In genomic region chr10:93816123-93816747, GRCh38 we compare ENCODE assay signal across 9 cellular contexts. TPM values are rescaled to one million over a fixed set of nuclear protein-coding genes. Genes with fewer than 3 reads are reported as not detected.
DNase-seq lines count a peak whose midpoint lies in the region; ATAC-seq and TF ChIP-seq lines count a peak whose summit lies in the region.
"Had no signal": no experiment of that assay in that cellular context is flagged by ENCODE, and none has a peak within 500 bp of the region (broad histone marks: within the 10 kb centered on the region; RNA-seq: fewer than 3 reads in every experiment).

No MANE protein-coding gene starts in this region.

- H3K9me3 ChIP-seq in spleen = peaks cover 0 to 4% (median 0%) of the 10 kb centered on the region in 8 donors

- H3K4me3 Mint-ChIP-seq in natural killer cell = no peak overlapping the region
- no peak overlapping the region for H3K4me3 Mint-ChIP-seq in natural killer cell treated with Interleukin-12 subunit alpha and Interleukin-12 subunit beta and Interleukin-15 and Interleukin-18, amount 100 ng/mL, for 72 hours
- peak overlapping the region; percentile 52 to 78 (median 68) for H3K4me3 Mint-ChIP-seq in brain

- ATAC-seq in natural killer cell = no peak
- no peak for ATAC-seq in natural killer cell treated with Interleukin-12 subunit alpha and Interleukin-12 subunit beta and Interleukin-15 and Interleukin-18, amount 100 ng/mL, for 72 hours

- 15 to 18% (median 16%) methylated on average over 8 of the region's 8 CpGs for WGBS in spleen, 5 donors

- H3K27me3 Mint-ChIP-seq in natural killer cell (ENCODE audit: low read depth in 2 of 2) (peaks cover 32 to 34% of the 10 kb centered on the region in 2 donors), brain (peaks cover 13% of the 10 kb centered on the region)
- peaks cover 35 to 45% of the 10 kb centered on the region in 2 donors for H3K27me3 Mint-ChIP-seq in natural killer cell treated with Interleukin-12 subunit alpha and Interleukin-12 subunit beta and Interleukin-15 and Interleukin-18, amount 100 ng/mL, for 72 hours

- no peaks in the 10 kb centered on the region for H3K9me3 Mint-ChIP-seq in natural killer cell
- H3K9me3 Mint-ChIP-seq in natural killer cell treated with Interleukin-12 subunit alpha and Interleukin-12 subunit beta and Interleukin-15 and Interleukin-18, amount 100 ng/mL, for 72 hours = no peaks in the 10 kb centered on the region
- peaks cover 0 to 3% (median 0%) of the 10 kb centered on the region in 5 experiments for H3K9me3 Mint-ChIP-seq in brain

- no peaks in the 10 kb centered on the region for H3K4me1 Mint-ChIP-seq in natural killer cell
- peaks cover 0 to 3% of the 10 kb centered on the region in 2 donors for H3K4me1 Mint-ChIP-seq in natural killer cell treated with Interleukin-12 subunit alpha and Interleukin-12 subunit beta and Interleukin-15 and Interleukin-18, amount 100 ng/mL, for 72 hours (ENCODE audit: low read depth in 2 of 2)
- peaks cover 36% of the 10 kb centered on the region for H3K4me1 Mint-ChIP-seq in brain

- H3K36me3 Mint-ChIP-seq in natural killer cell = no peaks in the 10 kb centered on the region
- no peaks in the 10 kb centered on the region for H3K36me3 Mint-ChIP-seq in natural killer cell treated with Interleukin-12 subunit alpha and Interleukin-12 subunit beta and Interleukin-15 and Interleukin-18, amount 100 ng/mL, for 72 hours
- no peaks in the 10 kb centered on the region for H3K36me3 Mint-ChIP-seq in brain

- H3K27ac ChIP-seq in spleen = no peak overlapping the region
- H3K27ac ChIP-seq: epithelial cell of prostate had no signal

- TF ChIP-seq POLR2A in spleen (IDR thresholded peaks at IDR 0.05) = no peak

- H3K36me3 ChIP-seq in spleen = no peaks in the 10 kb centered on the region

- DNase-seq in natural killer cell (no peak), HuH-7.5 (ENCODE audit: low spot score) (peak; percentile 18), RPMI8226 (peak; percentile 49), iris pigment epithelial cell (ENCODE audit: low read depth) (peak; percentile 54), spleen (peak; percentile 81), DMS79 (lab: John Stamatoyannopoulos, UW) (no peak)
- DNase-seq in natural killer cell treated with Interleukin-12 subunit alpha and Interleukin-12 subunit beta and Interleukin-15 and Interleukin-18, amount 100 ng/mL, for 72 hours (ENCODE audit: low spot score) = no peak

- intact Hi-C loops in natural killer cell (cut with micrococcal nuclease) = no loop called here
- intact Hi-C loops in spleen (cut with DNase I; ENCODE audit: low total_unique reads) = loop anchor here (5.0 kb wide), 1 partner anchor 114 kb away; the partner anchor contains the start of gene FRA10AC1

- H3K4me1 ChIP-seq in spleen = peaks cover 0 to 10% (median 0%) of the 10 kb centered on the region in 6 donors

- no peak overlapping the region for H3K4me3 ChIP-seq in spleen

- TF ChIP-seq CTCF in natural killer cell (IDR thresholded peaks at IDR 0.05) (peak; percentile 24), brain (conservative IDR thresholded peaks at IDR 0.05) (peak; percentile 83 to 90), spleen (IDR thresholded peaks at IDR 0.05 in 8 of 11, conservative IDR thresholded peaks at IDR 0.05 in 3 of 11) (peak in 10 of 11 experiments; percentile 30 to 65 (median 58))

- H3K27ac Mint-ChIP-seq in natural killer cell (no peak overlapping the region), brain (peak overlapping the region; percentile 10 to 96 (median 74))
- no peak overlapping the region for H3K27ac Mint-ChIP-seq in natural killer cell treated with Interleukin-12 subunit alpha and Interleukin-12 subunit beta and Interleukin-15 and Interleukin-18, amount 100 ng/mL, for 72 hours

- H3K27me3 ChIP-seq in spleen (replicated peaks in 1 of 7) = peaks cover 0 to 37% (median 0%) of the 10 kb centered on the region in 7 donors

RNA-seq across cellular contexts. Expression of gene LGI1, which starts 58.5 kb away (rescaled TPM):
- not detected for total RNA-seq in natural killer cell
- not detected for total RNA-seq in natural killer cell treated with Interleukin-12 subunit alpha and Interleukin-12 subunit beta and Interleukin-15 and Interleukin-18, amount 100 ng/mL, for 72 hours
- 6.7 TPM for polyA plus RNA-seq in brain (ENCODE audit: insufficient read depth, low read depth, low replicate concordance)
- total RNA-seq in spleen = not detected
- under 1 TPM in 1 of 3 donors, not detected in 2; 0.16 TPM for polyA plus RNA-seq in spleen

Comparison
In these comparisons a context has a peak if more than half of its experiments do, and no peak if none do; other contexts are left out.
1. DNase-seq: peak in HuH-7.5 (single experiment), RPMI8226 (single experiment), iris pigment epithelial cell (single experiment) and spleen (single experiment); none in natural killer cell (single experiment), natural killer cell treated with Interleukin-12 subunit alpha and Interleukin-12 subunit beta and Interleukin-15 and Interleukin-18, amount 100 ng/mL, for 72 hours (single experiment) and DMS79 (single experiment).
2. H3K27ac Mint-ChIP-seq: peak in brain (5 of 5); none in natural killer cell (0 of 2) and natural killer cell treated with Interleukin-12 subunit alpha and Interleukin-12 subunit beta and Interleukin-15 and Interleukin-18, amount 100 ng/mL, for 72 hours (0 of 2).
3. H3K4me3 Mint-ChIP-seq: peak in brain (5 of 5); none in natural killer cell (single experiment) and natural killer cell treated with Interleukin-12 subunit alpha and Interleukin-12 subunit beta and Interleukin-15 and Interleukin-18, amount 100 ng/mL, for 72 hours (single experiment).
4. CTCF ChIP-seq: peak in every context shown above with its lines; median percentile 86 in brain; 58 in spleen; 24 in natural killer cell.